ENCODE assay signal across 1 cellular context in genomic region chr6:167860546-167861226, GRCh38.
TF ChIP-seq lines count a peak whose summit lies in the region.

No MANE protein-coding gene starts in this region.

TF ChIP-seq in GM12878, 131 proteins besides CTCF, POLR2A, EP300 and RAD21:
- TF ChIP-seq POLR2AphosphoS5 (IDR thresholded peaks at IDR 0.05; ENCODE audit: low read length) = no peak
- no peak for TF ChIP-seq NR2C1 (IDR thresholded peaks at IDR 0.05)
- TF ChIP-seq GATAD2B (conservative IDR thresholded peaks at IDR 0.05; ENCODE audit: low read depth) = no peak
- TF ChIP-seq, protein P1, sequence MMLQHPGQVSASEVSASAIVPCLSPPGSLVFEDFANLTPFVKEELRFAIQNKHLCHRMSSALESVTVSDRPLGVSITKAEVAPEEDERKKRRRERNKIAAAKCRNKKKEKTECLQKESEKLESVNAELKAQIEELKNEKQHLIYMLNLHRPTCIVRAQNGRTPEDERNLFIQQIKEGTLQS (IDR thresholded peaks at IDR 0.05; ENCODE audit: borderline replicate concordance, extremely low read depth, low read depth, low read length) = no peak
- TF ChIP-seq, protein P2, sequence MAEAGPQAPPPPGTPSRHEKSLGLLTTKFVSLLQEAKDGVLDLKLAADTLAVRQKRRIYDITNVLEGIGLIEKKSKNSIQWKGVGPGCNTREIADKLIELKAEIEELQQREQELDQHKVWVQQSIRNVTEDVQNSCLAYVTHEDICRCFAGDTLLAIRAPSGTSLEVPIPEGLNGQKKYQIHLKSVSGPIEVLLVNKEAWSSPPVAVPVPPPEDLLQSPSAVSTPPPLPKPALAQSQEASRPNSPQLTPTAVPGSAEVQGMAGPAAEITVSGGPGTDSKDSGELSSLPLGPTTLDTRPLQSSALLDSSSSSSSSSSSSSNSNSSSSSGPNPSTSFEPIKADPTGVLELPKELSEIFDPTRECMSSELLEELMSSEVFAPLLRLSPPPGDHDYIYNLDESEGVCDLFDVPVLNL (IDR thresholded peaks at IDR 0.05; ENCODE audit: low read depth, low read length) = no peak
- TF ChIP-seq MXI1 (IDR thresholded peaks at IDR 0.05; ENCODE audit: low read depth, low read length) = no peak
- TF ChIP-seq CBX5 (IDR thresholded peaks at IDR 0.05; ENCODE audit: low read depth) = no peak
- TF ChIP-seq TCF3 (IDR thresholded peaks at IDR 0.05; ENCODE audit: borderline replicate concordance, insufficient read depth, low read depth, low read length) = no peak
- TF ChIP-seq, protein P3, sequence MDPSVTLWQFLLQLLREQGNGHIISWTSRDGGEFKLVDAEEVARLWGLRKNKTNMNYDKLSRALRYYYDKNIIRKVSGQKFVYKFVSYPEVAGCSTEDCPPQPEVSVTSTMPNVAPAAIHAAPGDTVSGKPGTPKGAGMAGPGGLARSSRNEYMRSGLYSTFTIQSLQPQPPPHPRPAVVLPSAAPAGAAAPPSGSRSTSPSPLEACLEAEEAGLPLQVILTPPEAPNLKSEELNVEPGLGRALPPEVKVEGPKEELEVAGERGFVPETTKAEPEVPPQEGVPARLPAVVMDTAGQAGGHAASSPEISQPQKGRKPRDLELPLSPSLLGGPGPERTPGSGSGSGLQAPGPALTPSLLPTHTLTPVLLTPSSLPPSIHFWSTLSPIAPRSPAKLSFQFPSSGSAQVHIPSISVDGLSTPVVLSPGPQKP (IDR thresholded peaks at IDR 0.05; ENCODE audit: low read depth, low read length) = no peak
- TF ChIP-seq BCLAF1 (IDR thresholded peaks at IDR 0.05) = no peak
- TF ChIP-seq LARP7 (IDR thresholded peaks at IDR 0.05) = no peak
- TF ChIP-seq ZNF384 (IDR thresholded peaks at IDR 0.05; ENCODE audit: borderline replicate concordance, low read depth, low read length) = no peak
- no peak for TF ChIP-seq IRF4 (IDR thresholded peaks at IDR 0.05; ENCODE audit: low read depth, low read length)
- TF ChIP-seq NFXL1 (IDR thresholded peaks at IDR 0.05; ENCODE audit: borderline replicate concordance) = no peak
- TF ChIP-seq YBX1 (IDR thresholded peaks at IDR 0.05) = no peak
- no peak for TF ChIP-seq GABPA (IDR thresholded peaks at IDR 0.05; ENCODE audit: low read depth)
- TF ChIP-seq BMI1 (IDR thresholded peaks at IDR 0.05; ENCODE audit: borderline replicate concordance) = no peak
